Comparison of ENCODE assay signal across 26 cellular contexts in genomic region chr14:40269436-40269835, GRCh38.
"Had no signal": no experiment of that assay in that cellular context is flagged by ENCODE, and none has a peak within 500 bp of the region (broad histone marks: within the 10 kb centered on the region; RNA-seq: fewer than 3 reads in every experiment).

No MANE protein-coding gene starts in this region.

- ATAC-seq: activated CD4-positive, alpha-beta T cell treated with anti-CD3 and anti-CD28 coated beads for 36 hours; activated T-helper 17 cell treated with anti-CD3 and anti-CD28 coated beads, Interleukin-2, amount 50 U/mL, for 72 hours; esophagus mucosa had no signal

- DNase-seq: activated CD4-positive, alpha-beta memory T cell treated with anti-CD3 and anti-CD28 coated beads, Interleukin-2, amount 10 ng/mL, durations not matched to agents 7 days and 5 days; activated CD4-positive, alpha-beta T cell treated with anti-CD3 and anti-CD28 coated beads for 36 hours; activated CD4-positive, alpha-beta T cell treated with anti-CD3 and anti-CD28 coated beads, Interleukin-2, amount 10 ng/mL, durations not matched to agents 24 days and 14 days; activated CD4-positive, CD25-positive, alpha-beta regulatory T cell; activated CD4-positive, CD25-positive, alpha-beta regulatory T cell treated with anti-CD3 and anti-CD28 coated beads, Interleukin-2, amount 50 U/mL, for 72 hours; activated CD8-positive, alpha-beta memory T cell treated with anti-CD3 and anti-CD28 coated beads, Interleukin-2, amount 50 U/mL, for 48 hours; activated effector memory CD4-positive, alpha-beta T cell treated with Interleukin-2 at 50 U/mL for 16 hours; activated gamma-delta T cell treated with Interleukin-2 at 50 U/mL for 16 hours; activated naive CD4-positive, alpha-beta T cell treated with anti-CD3 and anti-CD28 coated beads, Interleukin-2, amount 50 U/mL, for 16 hours; activated naive CD4-positive, alpha-beta T cell treated with Interleukin-2 at 50 U/mL for 16 hours; activated T-cell treated with anti-CD3 and anti-CD28 coated beads for 4 hours; activated T-cell treated with anti-CD3 and anti-CD28 coated beads, Interleukin-2, amount 50 U/mL, for 24 hours; amniotic stem cell; anterior cingulate cortex; brain microvascular endothelial cell; dorsolateral prefrontal cortex; effector memory CD4-positive, alpha-beta T cell; endodermal cell; foreskin fibroblast; head of caudate nucleus; T-helper 2 cell had no signal

- H3K27me3 ChIP-seq: brain microvascular endothelial cell, dorsolateral prefrontal cortex had no signal

- H3K36me3 ChIP-seq: brain microvascular endothelial cell had no signal

- H3K27ac ChIP-seq: brain microvascular endothelial cell, coronary artery, dorsolateral prefrontal cortex had no signal

- H3K4me3 ChIP-seq: coronary artery, dorsolateral prefrontal cortex had no signal

- FAIRE-seq: astrocyte, bronchial epithelial cell had no signal
